23 cellular contexts compared by ENCODE assay signal in the genomic region with DNA sequence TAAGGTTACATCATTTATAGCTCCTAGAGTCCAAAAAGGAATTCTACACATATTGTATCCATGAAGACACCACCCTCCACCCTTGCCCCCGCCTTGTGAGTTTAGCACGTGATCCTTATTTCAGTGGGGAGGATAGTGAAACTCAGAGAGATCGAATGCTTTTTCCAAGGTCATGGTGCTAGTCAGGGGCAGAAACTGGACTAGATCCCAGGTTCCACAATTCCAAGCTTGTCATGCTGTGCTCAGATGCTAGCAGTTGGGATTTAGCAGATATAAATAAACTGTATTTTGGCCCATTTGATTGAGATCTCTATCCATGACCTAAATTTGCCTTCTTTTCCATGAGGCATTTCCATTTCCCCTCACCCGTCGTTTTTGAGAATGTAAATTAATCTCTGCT.
"Had no signal": no experiment of that assay in that cellular context is flagged by ENCODE, and none has a peak within 500 bp of the region (broad histone marks: within the 10 kb centered on the region; RNA-seq: fewer than 3 reads in every experiment).

No MANE protein-coding gene starts in this region.

- H3K4me1 ChIP-seq: gastroesophageal sphincter, heart left ventricle, right lobe of liver, spleen, tibial nerve, upper lobe of left lung had no signal

- ATAC-seq: effector memory CD8-positive, alpha-beta T cell; gastroesophageal sphincter; heart left ventricle; left lobe of liver; natural killer cell; right lobe of liver; stimulated activated memory B cell treated with anti-CD40 and anti-IgM and Interleukin-4, amounts not matched to agents 10 μg/mL and 1 μg/mL and 100 μg/mL, for 72 hours; stimulated activated naive CD8-positive, alpha-beta T cell treated with anti-CD3 and anti-CD28 coated beads, Interleukin-15, Interleukin-2, amounts not matched to agents 100 U/mL and 50 U/mL, for 24 hours had no signal

- H3K4me3 ChIP-seq: coronary artery, gastroesophageal sphincter, heart left ventricle, hepatocyte, lung, ovary, right lobe of liver, spleen, thoracic aorta, tibial nerve, upper lobe of left lung had no signal

- DNase-seq: dermis blood vessel endothelial cell; effector memory CD8-positive, alpha-beta T cell; erythroblast; esophagus squamous epithelium; foreskin fibroblast; heart left ventricle; kidney; natural killer cell; occipital lobe; ovary; right lobe of liver; spleen; stimulated activated CD4-positive, alpha-beta T cell treated with anti-CD3 and anti-CD28 coated beads, Interleukin-4, amount 100 ng/mL, for 4 hours; stimulated activated naive CD8-positive, alpha-beta T cell treated with anti-CD3 and anti-CD28 coated beads, Interleukin-15, Interleukin-2, amounts not matched to agents 100 U/mL and 50 U/mL, for 24 hours; upper lobe of left lung had no signal

- H3K27ac ChIP-seq: coronary artery, esophagus squamous epithelium, gastroesophageal sphincter, heart left ventricle, hepatocyte, ovary, right lobe of liver, spleen, thoracic aorta, tibial nerve, upper lobe of left lung had no signal

- H3K27me3 ChIP-seq: esophagus squamous epithelium, gastroesophageal sphincter, heart left ventricle, hepatocyte, ovary, right lobe of liver, spleen, tibial nerve, upper lobe of left lung had no signal

- H3K79me2 ChIP-seq: hepatocyte had no signal

- H3K4me2 ChIP-seq: hepatocyte had no signal

- H3K9me3 ChIP-seq: esophagus squamous epithelium, gastroesophageal sphincter, heart left ventricle, ovary, right lobe of liver, spleen, thoracic aorta, tibial nerve, upper lobe of left lung had no signal

- H2AFZ ChIP-seq: hepatocyte had no signal

- H3K36me3 ChIP-seq: esophagus squamous epithelium, gastroesophageal sphincter, heart left ventricle, ovary, right lobe of liver, spleen, thoracic aorta, tibial nerve, upper lobe of left lung had no signal
